Comparison of ENCODE assay signal across 1 cellular context in the genomic region with DNA sequence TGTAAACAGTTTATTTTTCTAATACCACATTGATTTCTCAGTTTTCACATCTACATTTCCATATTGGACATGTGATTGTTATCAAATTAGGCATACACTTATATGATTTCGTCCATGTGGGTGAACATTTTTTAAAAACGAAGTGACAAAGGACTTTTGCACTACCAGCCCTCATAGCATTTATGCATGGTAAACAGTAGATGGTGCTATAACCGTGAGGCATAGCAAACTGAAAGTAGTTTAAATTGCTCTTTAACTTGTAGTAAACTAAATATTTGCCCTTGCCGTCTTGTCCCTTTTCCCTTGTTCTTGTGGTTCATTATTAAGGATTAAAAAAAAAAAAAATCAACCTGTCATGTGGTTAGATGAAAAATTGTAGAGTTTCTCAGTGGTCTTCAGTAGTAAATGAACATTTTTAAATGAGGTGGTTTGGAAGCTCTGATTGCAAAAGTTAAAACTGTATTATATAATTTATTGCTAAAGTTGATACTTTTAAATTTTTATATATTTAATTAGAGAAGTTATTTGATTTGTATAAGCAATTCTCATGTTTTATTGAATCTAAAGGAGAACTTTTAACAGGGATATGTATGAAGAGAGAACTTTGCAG.
TF ChIP-seq lines count a peak whose summit lies in the region.

No MANE protein-coding gene starts in this region.

TF ChIP-seq in GM12878, 131 proteins besides CTCF, POLR2A, EP300 and RAD21:
- peak; percentile 57; the same call in 1 of the 2 replicates for TF ChIP-seq SMARCA5 (IDR thresholded peaks at IDR 0.05)
- TF ChIP-seq, protein P1, sequence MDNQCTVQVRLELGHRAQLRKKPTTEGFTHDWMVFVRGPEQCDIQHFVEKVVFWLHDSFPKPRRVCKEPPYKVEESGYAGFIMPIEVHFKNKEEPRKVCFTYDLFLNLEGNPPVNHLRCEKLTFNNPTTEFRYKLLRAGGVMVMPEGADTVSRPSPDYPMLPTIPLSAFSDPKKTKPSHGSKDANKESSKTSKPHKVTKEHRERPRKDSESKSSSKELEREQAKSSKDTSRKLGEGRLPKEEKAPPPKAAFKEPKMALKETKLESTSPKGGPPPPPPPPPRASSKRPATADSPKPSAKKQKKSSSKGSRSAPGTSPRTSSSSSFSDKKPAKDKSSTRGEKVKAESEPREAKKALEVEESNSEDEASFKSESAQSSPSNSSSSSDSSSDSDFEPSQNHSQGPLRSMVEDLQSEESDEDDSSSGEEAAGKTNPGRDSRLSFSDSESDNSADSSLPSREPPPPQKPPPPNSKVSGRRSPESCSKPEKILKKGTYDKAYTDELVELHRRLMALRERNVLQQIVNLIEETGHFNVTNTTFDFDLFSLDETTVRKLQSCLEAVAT (IDR thresholded peaks at IDR 0.05), result 0 out of 2 replicates have a peak, but pooled peaks have one; percentile 22
- TF ChIP-seq MEF2A (IDR thresholded peaks at IDR 0.05; ENCODE audit: insufficient read depth, low read depth, low read length), result no peak
- TF ChIP-seq IRF4 (IDR thresholded peaks at IDR 0.05; ENCODE audit: low read depth, low read length), result 0 out of 2 replicates have a peak, but pooled peaks have one; percentile 33
- TF ChIP-seq YY1 (IDR thresholded peaks at IDR 0.05; ENCODE audit: low read depth, low read length), result peak; percentile 15; the same call in 1 of the 2 replicates
- no peak for TF ChIP-seq SUZ12 (IDR thresholded peaks at IDR 0.05; ENCODE audit: unreplicated experiment)
- TF ChIP-seq RUNX3 (IDR thresholded peaks at IDR 0.05; ENCODE audit: low read length), result peak; percentile 14; the same call in 1 of the 2 replicates
- TF ChIP-seq SMC3 (IDR thresholded peaks at IDR 0.05; ENCODE audit: borderline replicate concordance, low read length), result peak; percentile 79
- TF ChIP-seq, protein P2, sequence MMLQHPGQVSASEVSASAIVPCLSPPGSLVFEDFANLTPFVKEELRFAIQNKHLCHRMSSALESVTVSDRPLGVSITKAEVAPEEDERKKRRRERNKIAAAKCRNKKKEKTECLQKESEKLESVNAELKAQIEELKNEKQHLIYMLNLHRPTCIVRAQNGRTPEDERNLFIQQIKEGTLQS (IDR thresholded peaks at IDR 0.05; ENCODE audit: borderline replicate concordance, extremely low read depth, low read depth, low read length), result no peak
- TF ChIP-seq, protein P3, sequence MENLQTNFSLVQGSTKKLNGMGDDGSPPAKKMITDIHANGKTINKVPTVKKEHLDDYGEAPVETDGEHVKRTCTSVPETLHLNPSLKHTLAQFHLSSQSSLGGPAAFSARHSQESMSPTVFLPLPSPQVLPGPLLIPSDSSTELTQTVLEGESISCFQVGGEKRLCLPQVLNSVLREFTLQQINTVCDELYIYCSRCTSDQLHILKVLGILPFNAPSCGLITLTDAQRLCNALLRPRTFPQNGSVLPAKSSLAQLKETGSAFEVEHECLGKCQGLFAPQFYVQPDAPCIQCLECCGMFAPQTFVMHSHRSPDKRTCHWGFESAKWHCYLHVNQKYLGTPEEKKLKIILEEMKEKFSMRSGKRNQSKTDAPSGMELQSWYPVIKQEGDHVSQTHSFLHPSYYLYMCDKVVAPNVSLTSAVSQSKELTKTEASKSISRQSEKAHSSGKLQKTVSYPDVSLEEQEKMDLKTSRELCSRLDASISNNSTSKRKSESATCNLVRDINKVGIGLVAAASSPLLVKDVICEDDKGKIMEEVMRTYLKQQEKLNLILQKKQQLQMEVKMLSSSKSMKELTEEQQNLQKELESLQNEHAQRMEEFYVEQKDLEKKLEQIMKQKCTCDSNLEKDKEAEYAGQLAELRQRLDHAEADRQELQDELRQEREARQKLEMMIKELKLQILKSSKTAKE (IDR thresholded peaks at IDR 0.05; ENCODE audit: low read depth, poor library complexity, severe bottlenecking), result peak; percentile 57
- no peak for TF ChIP-seq MXI1 (IDR thresholded peaks at IDR 0.05; ENCODE audit: low read depth, low read length)
- no peak for TF ChIP-seq SP1 (IDR thresholded peaks at IDR 0.05; ENCODE audit: low read depth, low read length)
TF ChIP-seq in GM12878: peak in this region for 7.
